1 cellular context compared by ENCODE assay signal in the genomic region with DNA sequence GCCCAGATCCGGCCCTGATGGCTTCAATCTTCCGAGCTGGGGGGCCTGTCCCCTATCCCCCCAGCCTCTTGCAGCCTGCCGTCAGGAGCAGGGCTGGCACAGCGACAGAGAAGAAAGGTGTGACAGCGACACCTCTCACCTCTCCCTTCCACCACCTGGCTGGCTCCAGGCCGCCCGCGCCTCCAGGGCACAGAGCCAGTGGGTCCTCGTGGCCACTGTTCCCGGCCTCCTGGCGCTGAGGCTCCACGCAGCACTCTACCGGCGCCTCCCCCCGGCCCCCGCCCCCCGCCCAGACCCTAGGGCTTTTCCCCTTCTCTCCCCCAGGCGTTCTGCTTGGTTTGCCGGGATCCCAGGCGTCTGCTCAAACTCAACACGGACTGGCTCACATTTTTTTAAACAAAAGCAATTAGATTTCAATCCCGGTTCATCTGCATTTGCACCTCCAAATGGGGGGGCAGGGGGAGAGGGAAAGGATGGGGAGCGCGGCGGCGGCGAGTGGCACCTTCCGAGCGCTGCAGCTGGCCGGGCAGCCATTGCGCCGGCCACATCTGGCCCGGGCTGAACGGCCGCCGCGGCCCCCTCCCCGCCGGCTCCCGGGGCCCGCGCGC.
TF ChIP-seq lines count a peak whose summit lies in the region.

No MANE protein-coding gene starts in this region.

TF ChIP-seq in endothelial cell of umbilical vein, 7 proteins besides CTCF, POLR2A, EP300 and RAD21:
- TF ChIP-seq MYC (IDR thresholded peaks at IDR 0.05; ENCODE audit: low read depth, low read length) (no peak), JUN (IDR thresholded peaks at IDR 0.05; ENCODE audit: borderline replicate concordance, insufficient read depth, insufficient read length, low read depth) (no peak), EZH2 (IDR thresholded peaks at IDR 0.05; ENCODE audit: borderline replicate concordance, low read depth, low read length, severe bottlenecking) (peak; percentile 64), GATA2 (IDR thresholded peaks at IDR 0.05; ENCODE audit: insufficient read depth, insufficient read length, low read depth, low read length) (no peak)
TF ChIP-seq in endothelial cell of umbilical vein: peak in this region for 1.
